Comparison of ENCODE assay signal across 8 cellular contexts in the genomic region with DNA sequence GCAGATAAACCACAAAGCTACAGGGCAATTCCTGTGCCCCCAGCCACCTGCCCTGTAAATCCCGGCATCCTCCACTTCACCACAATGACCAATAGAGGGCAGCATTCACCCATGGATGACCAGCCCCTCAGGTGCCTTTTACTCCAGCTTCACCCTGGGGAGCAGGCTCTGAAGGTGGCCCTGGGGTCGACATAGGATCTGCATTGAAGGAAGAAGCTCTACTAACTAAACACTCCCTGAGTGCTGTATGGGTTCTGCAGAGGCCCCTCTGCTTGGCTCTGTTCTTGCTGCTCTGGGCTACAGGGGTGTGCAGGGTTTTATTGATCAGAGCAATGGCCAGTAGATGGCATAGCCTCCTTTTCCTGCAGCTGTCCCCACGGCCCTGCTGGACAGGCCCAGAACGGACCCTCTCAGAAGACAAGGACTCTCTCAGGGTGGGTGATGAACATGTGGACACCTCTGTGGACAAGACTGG. TPM values are rescaled to one million over a fixed set of nuclear protein-coding genes. Genes with fewer than 3 reads are reported as not detected.
DNase-seq lines count a peak whose midpoint lies in the region; ATAC-seq and TF ChIP-seq lines count a peak whose summit lies in the region.

No MANE protein-coding gene starts in this region.

- ATAC-seq in HG03025 (IDR thresholded peaks at IDR 0.05; ENCODE audit: low FRiP score, unreplicated experiment) (peak; percentile 45), HG03045 (IDR thresholded peaks at IDR 0.05; ENCODE audit: unreplicated experiment) (no peak)

- no peak overlapping the region for H3K27ac ChIP-seq in ovary

- no peaks in the 10 kb centered on the region for H3K27me3 ChIP-seq in ovary

- TF ChIP-seq CTCF in GM13976 (IDR thresholded peaks at IDR 0.05; ENCODE audit: borderline replicate concordance, control extremely low read depth, extremely low read depth, insufficient read depth, missing control alignments) (peak; percentile 77), ovary (IDR thresholded peaks at IDR 0.05) (peak; percentile 29 to 55 (median 45))

- TF ChIP-seq EP300 in ovary (IDR thresholded peaks at IDR 0.05): no peak

- no peaks in the 10 kb centered on the region for H3K4me1 ChIP-seq in ovary (ENCODE audit: insufficient read depth)

- intact Hi-C loops in ovary (cut with DNase I): no loop called here

- in situ Hi-C loops in GM13976 (cut with MboI; ENCODE audit: low sequenced_read_pairs, unreplicated experiment): no loop called here

- TF ChIP-seq POLR2A in ovary (IDR thresholded peaks at IDR 0.05): no peak

- DNase-seq in Ammon's horn (ENCODE audit: low spot score) (peak; percentile 60), GM13976 (ENCODE audit: low spot score) (peak; percentile 66), NCI-H446 treated with DMSO at 0.1 percent for 48 hours (lab: John Stamatoyannopoulos, UW) (peak; percentile 5), germinal center (ENCODE audit: low spot score) (peak; percentile 53), ovary (peak in 3 of 5 donors; percentile 30 to 47 (median 32))
- DNase-seq in activated CD8-positive, alpha-beta memory T cell treated with anti-CD3 and anti-CD28 coated beads, Interleukin-2, amount 50 U/mL, for 48 hours: peak; percentile 59

- H3K4me3 ChIP-seq in ovary: no peak overlapping the region

- H3K9me3 ChIP-seq in ovary: no peaks in the 10 kb centered on the region

- H3K36me3 ChIP-seq in ovary: no peaks in the 10 kb centered on the region

- 6 to 10% (median 9%) methylated on average over 4 of the region's 4 CpGs for WGBS in ovary, 3 donors

RNA-seq across cellular contexts. Expression of gene CST4, which starts 20.3 kb away (rescaled TPM):
- total RNA-seq in ovary: not detected
- not detected for polyA plus RNA-seq in ovary

RNA-seq across cellular contexts. Expression of gene CST3, which starts 30.8 kb away (rescaled TPM):
- 100 to 1,000 TPM; 317 to 889 (median 588) TPM for total RNA-seq in ovary
- polyA plus RNA-seq in ovary: 100 to 1,000 TPM; 352 to 404 TPM

Comparison
In these comparisons a context has a peak if more than half of its experiments do, and no peak if none do; other contexts are left out.
1. DNase-seq: peak in every context shown above with its lines; median percentile 66 in GM13976; 60 in Ammon's horn; 59 in activated CD8-positive, alpha-beta memory T cell treated with anti-CD3 and anti-CD28 coated beads, Interleukin-2, amount 50 U/mL, for 48 hours; 53 in germinal center; 32 in ovary; 5 in NCI-H446 treated with DMSO at 0.1 percent for 48 hours.